In genomic region chr4:148055844-148056243, GRCh38 we compare ENCODE assay signal across 18 cellular contexts.
A peak's percentile ranks its signal among the peaks of the same experiment; 100 is the strongest.
DNase-seq lines count a peak whose midpoint lies in the region; ATAC-seq and TF ChIP-seq lines count a peak whose summit lies in the region.
"Had no signal": no experiment of that assay in that cellular context is flagged by ENCODE, and none has a peak within 500 bp of the region (broad histone marks: within the 10 kb centered on the region; RNA-seq: fewer than 3 reads in every experiment).

No MANE protein-coding gene starts in this region.

- peaks cover 17% of the 10 kb centered on the region for H3K9me3 Mint-ChIP-seq in activated CD4-positive, alpha-beta T cell treated with anti-CD3 and anti-CD28 coated beads, Interleukin-2, amount 10 ng/mL, durations not matched to agents 7 days and 5 days
- H3K9me3 Mint-ChIP-seq in activated CD4-positive, alpha-beta T cell treated with anti-CD3 and anti-CD28 coated beads for 36 hours (ENCODE audit: low read depth), result peaks cover 7% of the 10 kb centered on the region
- H3K9me3 Mint-ChIP-seq in natural killer cell, result no peaks in the 10 kb centered on the region
- H3K9me3 Mint-ChIP-seq: WTC11 had no signal

- H3K4me1 Mint-ChIP-seq in activated CD4-positive, alpha-beta T cell treated with anti-CD3 and anti-CD28 coated beads, Interleukin-2, amount 10 ng/mL, durations not matched to agents 7 days and 5 days, result peaks cover 97% of the 10 kb centered on the region
- peaks cover 92% of the 10 kb centered on the region for H3K4me1 Mint-ChIP-seq in activated CD4-positive, alpha-beta T cell treated with anti-CD3 and anti-CD28 coated beads for 36 hours
- H3K4me1 Mint-ChIP-seq in natural killer cell, result peaks cover 79 to 86% of the 10 kb centered on the region in 2 donors

- POLR2A ChIA-PET in activated CD4-positive, alpha-beta T cell treated with anti-CD3 and anti-CD28 coated beads, Interleukin-2, amount 10 ng/mL, durations not matched to agents 7 days and 5 days (lab: Charles Lee), result no interaction called here
- POLR2A ChIA-PET in activated CD4-positive, alpha-beta T cell treated with anti-CD3 and anti-CD28 coated beads for 36 hours (lab: Charles Lee), result no interaction called here

- no peak for ATAC-seq in activated CD4-positive, alpha-beta T cell treated with anti-CD3 and anti-CD28 coated beads for 36 hours
- ATAC-seq in GM19452 (IDR thresholded peaks at IDR 0.05; ENCODE audit: unreplicated experiment), result peak; percentile 32
- ATAC-seq in natural killer cell, result no peak
- no peak for ATAC-seq in activated CD4-positive, CD25-positive, alpha-beta regulatory T cell treated with anti-CD3 and anti-CD28 coated beads, Interleukin-2, amount 50 U/mL, for 24 hours
- ATAC-seq: WTC11 had no signal

- no peak overlapping the region for H3K4me3 Mint-ChIP-seq in activated CD4-positive, alpha-beta T cell treated with anti-CD3 and anti-CD28 coated beads, Interleukin-2, amount 10 ng/mL, durations not matched to agents 7 days and 5 days
- H3K4me3 Mint-ChIP-seq in activated CD4-positive, alpha-beta T cell treated with anti-CD3 and anti-CD28 coated beads for 36 hours, result no peak overlapping the region
- H3K4me3 Mint-ChIP-seq in natural killer cell, result no peak overlapping the region
- H3K4me3 Mint-ChIP-seq: brain, WTC11 had no signal

- peak; percentile 18 for DNase-seq in activated CD4-positive, alpha-beta T cell treated with anti-CD3 and anti-CD28 coated beads, Interleukin-2, amount 10 ng/mL, durations not matched to agents 7 days and 5 days
- DNase-seq in activated CD4-positive, alpha-beta T cell treated with anti-CD3 and anti-CD28 coated beads for 36 hours, result no peak
- peak; percentile 92 for DNase-seq in LNCaP clone FGC (ENCODE audit: low read depth)
- DNase-seq in natural killer cell, result no peak
- no peak for DNase-seq in iPS-NIHi7 (ENCODE audit: extremely low spot score)
- DNase-seq in AG08395 (ENCODE audit: low spot score), result no peak
- DNase-seq: 8988T; activated naive CD4-positive, alpha-beta T cell treated with Interleukin-2 at 50 U/mL for 16 hours; esophagus squamous epithelium; head of caudate nucleus; MG63; NCI-H187; stimulated activated CD4-positive, alpha-beta T cell treated with anti-CD3 and anti-CD28 coated beads, Interleukin-4, amount 100 ng/mL, for 4 hours; tibial artery had no signal

- intact Hi-C loops in activated CD4-positive, alpha-beta T cell treated with anti-CD3 and anti-CD28 coated beads for 36 hours (cut with DNase I, micrococcal nuclease), result loop anchor here (2.0 to 10.0 kb wide), 3 partner anchors 387 to 679 kb away; partner anchors contain the start of gene NR3C2 (in 2 of the 2)
- intact Hi-C loops in natural killer cell (cut with micrococcal nuclease), result loop anchor here (10.0 kb wide), 1 partner anchor 389 kb away; the partner anchor contains the start of gene NR3C2

- CTCF ChIA-PET in activated CD4-positive, alpha-beta T cell treated with anti-CD3 and anti-CD28 coated beads, Interleukin-2, amount 10 ng/mL, durations not matched to agents 7 days and 5 days (lab: Charles Lee), result interaction anchor here (0.6 to 1.8 kb wide), 6 partner anchors 9 to 637 kb away, joined by 3 to 5 read pairs (median 4); no protein-coding TSS in a partner anchor
- CTCF ChIA-PET in activated CD4-positive, alpha-beta T cell treated with anti-CD3 and anti-CD28 coated beads for 36 hours (lab: Charles Lee), result no interaction called here

- H3K27me3 Mint-ChIP-seq in activated CD4-positive, alpha-beta T cell treated with anti-CD3 and anti-CD28 coated beads, Interleukin-2, amount 10 ng/mL, durations not matched to agents 7 days and 5 days, result no peaks in the 10 kb centered on the region
- H3K27me3 Mint-ChIP-seq in activated CD4-positive, alpha-beta T cell treated with anti-CD3 and anti-CD28 coated beads for 36 hours, result no peaks in the 10 kb centered on the region
- no peaks in the 10 kb centered on the region for H3K27me3 Mint-ChIP-seq in natural killer cell (ENCODE audit: low read depth in 2 of 2)

- H3K36me3 Mint-ChIP-seq in activated CD4-positive, alpha-beta T cell treated with anti-CD3 and anti-CD28 coated beads, Interleukin-2, amount 10 ng/mL, durations not matched to agents 7 days and 5 days (ENCODE audit: low read depth), result peaks cover 46% of the 10 kb centered on the region
- peaks cover 2% of the 10 kb centered on the region for H3K36me3 Mint-ChIP-seq in activated CD4-positive, alpha-beta T cell treated with anti-CD3 and anti-CD28 coated beads for 36 hours (ENCODE audit: low read depth)
- H3K36me3 Mint-ChIP-seq in natural killer cell, result no peaks in the 10 kb centered on the region
- H3K36me3 Mint-ChIP-seq: WTC11 had no signal

- TF ChIP-seq CTCF in LNCaP clone FGC (IDR thresholded peaks at IDR 0.05; ENCODE audit: control insufficient read depth, extremely low read depth, insufficient read depth) (no peak), natural killer cell (IDR thresholded peaks at IDR 0.05) (no peak)

- peak overlapping the region; percentile 52 for H3K27ac Mint-ChIP-seq in activated CD4-positive, alpha-beta T cell treated with anti-CD3 and anti-CD28 coated beads, Interleukin-2, amount 10 ng/mL, durations not matched to agents 7 days and 5 days
- no peak overlapping the region for H3K27ac Mint-ChIP-seq in activated CD4-positive, alpha-beta T cell treated with anti-CD3 and anti-CD28 coated beads for 36 hours
- H3K27ac Mint-ChIP-seq in natural killer cell, result peak overlapping the region; percentile 68 to 74
- H3K27ac Mint-ChIP-seq: brain, WTC11 had no signal

- no peak overlapping the region for H3K4me3 ChIP-seq in LNCaP clone FGC (ENCODE audit: low read depth, low read length)
- H3K4me3 ChIP-seq: esophagus squamous epithelium, MG63, tibial artery had no signal

Comparison
In these comparisons a context has a peak if more than half of its experiments do, and no peak if none do; other contexts are left out.
1. DNase-seq: peak in activated CD4-positive, alpha-beta T cell treated with anti-CD3 and anti-CD28 coated beads, Interleukin-2, amount 10 ng/mL, durations not matched to agents 7 days and 5 days (single experiment) and LNCaP clone FGC (single experiment); none in activated CD4-positive, alpha-beta T cell treated with anti-CD3 and anti-CD28 coated beads for 36 hours (single experiment), natural killer cell (single experiment), iPS-NIHi7 (single experiment) and AG08395 (single experiment).